In genomic region chr4:76850010-76850441, GRCh38 we compare ENCODE assay signal across 14 cellular contexts. TPM values are rescaled to one million over a fixed set of nuclear protein-coding genes. Genes with fewer than 3 reads are reported as not detected.
DNase-seq lines count a peak whose midpoint lies in the region; ATAC-seq and TF ChIP-seq lines count a peak whose summit lies in the region.
"Had no signal": no experiment of that assay in that cellular context is flagged by ENCODE, and none has a peak within 500 bp of the region (broad histone marks: within the 10 kb centered on the region; RNA-seq: fewer than 3 reads in every experiment).

No MANE protein-coding gene starts in this region.

- no peak for ATAC-seq in effector memory CD8-positive, alpha-beta T cell (replicated peaks)
- ATAC-seq in GM19035 (IDR thresholded peaks at IDR 0.05; ENCODE audit: unreplicated experiment) = no peak
- ATAC-seq: lower lobe of right lung; stimulated activated memory B cell treated with anti-CD40 and anti-IgM and Interleukin-4, amounts not matched to agents 10 μg/mL and 1 μg/mL and 100 μg/mL, for 72 hours had no signal

- intact Hi-C loops in lower leg skin (cut with DNase I; ENCODE audit: low total_unique reads) = no loop called here

- H3K4me3 ChIP-seq in epithelial cell of esophagus (ENCODE audit: low read length) (no peak overlapping the region), lower leg skin (ENCODE audit: low read depth, poor library complexity, severe bottlenecking) (no peak overlapping the region)
- H3K4me3 ChIP-seq: lower lobe of right lung, spleen had no signal

- peaks cover 25 to 42% of the 10 kb centered on the region in 2 donors for H3K27me3 Mint-ChIP-seq in effector memory CD8-positive, alpha-beta T cell
- peaks cover 9% of the 10 kb centered on the region for H3K27me3 Mint-ChIP-seq in T-helper 2 cell treated with Interferon-gamma antibody and Interleukin-4, amounts not matched to agents 5 μg/mL and 100 μg/mL, for 36 hours (ENCODE audit: low read depth)

- H3K36me3 Mint-ChIP-seq in effector memory CD8-positive, alpha-beta T cell (ENCODE audit: insufficient read depth) = peaks cover 2% of the 10 kb centered on the region
- no peaks in the 10 kb centered on the region for H3K36me3 Mint-ChIP-seq in T-helper 2 cell treated with Interferon-gamma antibody and Interleukin-4, amounts not matched to agents 5 μg/mL and 100 μg/mL, for 36 hours (ENCODE audit: low read depth)
- H3K36me3 Mint-ChIP-seq: activated naive CD8-positive, alpha-beta T cell treated with anti-CD3 and anti-CD28 coated beads, Interleukin-2, amount 10 ng/mL, durations not matched to agents 7 days and 5 days; stimulated activated memory B cell treated with anti-CD40 and anti-IgM and Interleukin-4, amounts not matched to agents 10 μg/mL and 1 μg/mL and 100 μg/mL, for 72 hours had no signal

- TF ChIP-seq POLR2A in lower leg skin (IDR thresholded peaks at IDR 0.05) = no peak

- DNase-seq in DMS79 treated with DMSO at 0.1 percent for 48 hours (lab: John Stamatoyannopoulos, UW) (peak; percentile 47), NCI-H69 (lab: John Stamatoyannopoulos, UW) (peak; percentile 50), epithelial cell of esophagus (ENCODE audit: low read depth) (peak; percentile 96), non-pigmented ciliary epithelial cell (ENCODE audit: low read depth) (peak; percentile 86), lower leg skin (ENCODE audit: low spot score in 2 of 2) (no peak)
- no peak for DNase-seq in effector memory CD8-positive, alpha-beta T cell
- no peak for DNase-seq in T-helper 2 cell treated with Interferon-gamma antibody and Interleukin-4, amounts not matched to agents 5 μg/mL and 100 μg/mL, for 36 hours (ENCODE audit: low spot score)
- DNase-seq: activated CD4-positive, alpha-beta T cell treated with anti-CD3 and anti-CD28 coated beads, Interleukin-2, amount 50 U/mL, for 1 hour; activated naive CD8-positive, alpha-beta T cell treated with anti-CD3 and anti-CD28 coated beads, Interleukin-2, amount 10 ng/mL, durations not matched to agents 7 days and 5 days; lower lobe of right lung; SHP77; spleen had no signal

- TF ChIP-seq CTCF in epithelial cell of esophagus (IDR thresholded peaks at IDR 0.05; ENCODE audit: insufficient read depth, low read depth, low read length, missing control alignments) = no peak
- TF ChIP-seq CTCF in lower leg skin (IDR thresholded peaks at IDR 0.05) = no peak

- 45 to 52% methylated on average over 4 of the region's 4 CpGs for WGBS in lower leg skin, 2 donors

- no peak overlapping the region for H3K27ac Mint-ChIP-seq in effector memory CD8-positive, alpha-beta T cell
- no peak overlapping the region for H3K27ac Mint-ChIP-seq in T-helper 2 cell treated with Interferon-gamma antibody and Interleukin-4, amounts not matched to agents 5 μg/mL and 100 μg/mL, for 36 hours
- H3K27ac Mint-ChIP-seq: activated naive CD8-positive, alpha-beta T cell treated with anti-CD3 and anti-CD28 coated beads, Interleukin-2, amount 10 ng/mL, durations not matched to agents 7 days and 5 days; stimulated activated memory B cell treated with anti-CD40 and anti-IgM and Interleukin-4, amounts not matched to agents 10 μg/mL and 1 μg/mL and 100 μg/mL, for 72 hours had no signal

- H3K9me3 Mint-ChIP-seq in effector memory CD8-positive, alpha-beta T cell = no peaks in the 10 kb centered on the region
- H3K9me3 Mint-ChIP-seq in T-helper 2 cell treated with Interferon-gamma antibody and Interleukin-4, amounts not matched to agents 5 μg/mL and 100 μg/mL, for 36 hours = no peaks in the 10 kb centered on the region
- H3K9me3 Mint-ChIP-seq: activated naive CD8-positive, alpha-beta T cell treated with anti-CD3 and anti-CD28 coated beads, Interleukin-2, amount 10 ng/mL, durations not matched to agents 7 days and 5 days had no signal

- H3K4me1 Mint-ChIP-seq in effector memory CD8-positive, alpha-beta T cell (ENCODE audit: low read depth in 2 of 2) = no peaks in the 10 kb centered on the region
- H3K4me1 Mint-ChIP-seq in T-helper 2 cell treated with Interferon-gamma antibody and Interleukin-4, amounts not matched to agents 5 μg/mL and 100 μg/mL, for 36 hours (ENCODE audit: low read depth) = no peaks in the 10 kb centered on the region
- H3K4me1 Mint-ChIP-seq: activated naive CD8-positive, alpha-beta T cell treated with anti-CD3 and anti-CD28 coated beads, Interleukin-2, amount 10 ng/mL, durations not matched to agents 7 days and 5 days; stimulated activated memory B cell treated with anti-CD40 and anti-IgM and Interleukin-4, amounts not matched to agents 10 μg/mL and 1 μg/mL and 100 μg/mL, for 72 hours had no signal

- H3K4me3 Mint-ChIP-seq in effector memory CD8-positive, alpha-beta T cell = no peak overlapping the region
- H3K4me3 Mint-ChIP-seq in T-helper 2 cell treated with Interferon-gamma antibody and Interleukin-4, amounts not matched to agents 5 μg/mL and 100 μg/mL, for 36 hours = no peak overlapping the region
- H3K4me3 Mint-ChIP-seq: activated naive CD8-positive, alpha-beta T cell treated with anti-CD3 and anti-CD28 coated beads, Interleukin-2, amount 10 ng/mL, durations not matched to agents 7 days and 5 days; stimulated activated memory B cell treated with anti-CD40 and anti-IgM and Interleukin-4, amounts not matched to agents 10 μg/mL and 1 μg/mL and 100 μg/mL, for 72 hours had no signal

RNA-seq across cellular contexts. Expression of gene SOWAHB, which starts 47.9 kb away (rescaled TPM):
- total RNA-seq in lower leg skin = 10 to 100 TPM in 1 of 4 donors, 1 to 10 TPM in 3; 3.3 to 10.1 (median 6.0) TPM

Comparison
In these comparisons a context has a peak if more than half of its experiments do, and no peak if none do; other contexts are left out.
1. DNase-seq: peak in DMS79 treated with DMSO at 0.1 percent for 48 hours (single experiment), NCI-H69 (single experiment), epithelial cell of esophagus (single experiment) and non-pigmented ciliary epithelial cell (single experiment); none in lower leg skin (0 of 2), effector memory CD8-positive, alpha-beta T cell (0 of 3) and T-helper 2 cell treated with Interferon-gamma antibody and Interleukin-4, amounts not matched to agents 5 μg/mL and 100 μg/mL, for 36 hours (single experiment).